In genomic region chr10:96951954-96952353, GRCh38 we compare ENCODE assay signal across 21 cellular contexts.
"Had no signal": no experiment of that assay in that cellular context is flagged by ENCODE, and none has a peak within 500 bp of the region (broad histone marks: within the 10 kb centered on the region; RNA-seq: fewer than 3 reads in every experiment).

No MANE protein-coding gene starts in this region.

- H3K4me1 Mint-ChIP-seq: neural progenitor cell had no signal

- H3K27me3 ChIP-seq: neural progenitor cell, sigmoid colon, spleen, tibial nerve, upper lobe of left lung had no signal

- H3K27ac ChIP-seq: neural progenitor cell, parathyroid adenoma, prostate gland, sigmoid colon, skin epidermis, spleen, thoracic aorta, tibial nerve, upper lobe of left lung had no signal

- H3K4me3 Mint-ChIP-seq: naive thymus-derived CD4-positive, alpha-beta T cell; nephron; neural progenitor cell; stimulated activated naive B cell treated with anti-CD40 and anti-IgM and Interleukin-4, amounts not matched to agents 10 μg/mL and 1 μg/mL and 100 μg/mL, for 72 hours; stimulated activated naive CD8-positive, alpha-beta T cell treated with anti-CD3 and anti-CD28 coated beads, Interleukin-15, Interleukin-2, amounts not matched to agents 100 ng/mL and 50 ng/mL, for 24 hours had no signal

- H3K27ac Mint-ChIP-seq: nephron; neural progenitor cell; stimulated activated naive CD8-positive, alpha-beta T cell treated with anti-CD3 and anti-CD28 coated beads, Interleukin-15, Interleukin-2, amounts not matched to agents 100 ng/mL and 50 ng/mL, for 24 hours had no signal

- DNase-seq: cortex of kidney; mesendoderm; midbrain; naive thymus-derived CD4-positive, alpha-beta T cell; right cardiac atrium; sigmoid colon; spleen; stimulated activated CD4-positive, alpha-beta T cell treated with anti-CD3 and anti-CD28 coated beads, Interleukin-4, amount 100 ng/mL, for 4 hours; stimulated activated naive B cell treated with anti-CD40 and anti-IgM and Interleukin-4, amounts not matched to agents 10 μg/mL and 1 μg/mL and 100 μg/mL, for 72 hours; upper lobe of left lung had no signal

- FAIRE-seq: keratinocyte, urothelium cell line had no signal

- ATAC-seq: naive thymus-derived CD4-positive, alpha-beta T cell; right cardiac atrium; stimulated activated naive B cell treated with anti-CD40 and anti-IgM and Interleukin-4, amounts not matched to agents 10 μg/mL and 1 μg/mL and 100 μg/mL, for 72 hours had no signal

- H3K9me3 Mint-ChIP-seq: naive thymus-derived CD4-positive, alpha-beta T cell; nephron; neural progenitor cell; stimulated activated naive B cell treated with anti-CD40 and anti-IgM and Interleukin-4, amounts not matched to agents 10 μg/mL and 1 μg/mL and 100 μg/mL, for 72 hours; stimulated activated naive CD8-positive, alpha-beta T cell treated with anti-CD3 and anti-CD28 coated beads, Interleukin-15, Interleukin-2, amounts not matched to agents 100 ng/mL and 50 ng/mL, for 24 hours had no signal

- H3K4me1 ChIP-seq: neural progenitor cell, prostate gland, sigmoid colon, spleen, upper lobe of left lung had no signal

- H3K36me3 ChIP-seq: neural progenitor cell, prostate gland had no signal

- H3K9me3 ChIP-seq: prostate gland, sigmoid colon, spleen, thoracic aorta, tibial nerve, upper lobe of left lung had no signal

- H3K27me3 Mint-ChIP-seq: naive thymus-derived CD4-positive, alpha-beta T cell; stimulated activated naive B cell treated with anti-CD40 and anti-IgM and Interleukin-4, amounts not matched to agents 10 μg/mL and 1 μg/mL and 100 μg/mL, for 72 hours; stimulated activated naive CD8-positive, alpha-beta T cell treated with anti-CD3 and anti-CD28 coated beads, Interleukin-15, Interleukin-2, amounts not matched to agents 100 ng/mL and 50 ng/mL, for 24 hours had no signal

- H3K4me3 ChIP-seq: lung, neural progenitor cell, prostate gland, sigmoid colon, skin epidermis, spleen, thoracic aorta, tibial nerve, upper lobe of left lung had no signal
